In genomic region chr7:21253740-21254687, GRCh38 we compare ENCODE assay signal across 9 cellular contexts.
DNase-seq lines count a peak whose midpoint lies in the region; ATAC-seq and TF ChIP-seq lines count a peak whose summit lies in the region.
"Had no signal": no experiment of that assay in that cellular context is flagged by ENCODE, and none has a peak within 500 bp of the region (broad histone marks: within the 10 kb centered on the region; RNA-seq: fewer than 3 reads in every experiment).

No MANE protein-coding gene starts in this region.

- DNase-seq in COLO668 (lab: John Stamatoyannopoulos, UW; ENCODE audit: unreplicated experiment): peak; percentile 74
- peak; percentile 26 to 30 for DNase-seq in NCI-H187 (lab: John Stamatoyannopoulos, UW)
- DNase-seq in T-helper 17 cell: peak in 1 of 3 donors; percentile 6
- DNase-seq in cerebellum (ENCODE audit: low spot score): peak; percentile 48
- DNase-seq in lower lobe of right lung: no peak
- peak; percentile 63 for DNase-seq in stomach
- DNase-seq: activated B cell treated with CpG ODN at 0.5 μM for 24 hours had no signal

- TF ChIP-seq POLR2A in stomach (IDR thresholded peaks at IDR 0.05): no peak

- H3K27me3 Mint-ChIP-seq in T-helper 17 cell: peaks cover 66% of the 10 kb centered on the region

- peaks cover 7% of the 10 kb centered on the region for H3K4me1 Mint-ChIP-seq in T-helper 17 cell
- H3K4me1 Mint-ChIP-seq: activated B cell treated with CpG ODN at 0.5 μM for 24 hours had no signal

- H3K4me1 ChIP-seq in lower lobe of right lung: no peaks in the 10 kb centered on the region
- peaks cover 0 to 13% (median 6%) of the 10 kb centered on the region in 4 donors for H3K4me1 ChIP-seq in stomach

- H3K4me3 ChIP-seq in lower lobe of right lung: no peak overlapping the region
- H3K4me3 ChIP-seq in stomach: no peak overlapping the region

- H3K27ac ChIP-seq in lower lobe of right lung (no peak overlapping the region), stomach (no peak overlapping the region)

- H3K36me3 ChIP-seq in lower lobe of right lung: no peaks in the 10 kb centered on the region
- no peaks in the 10 kb centered on the region for H3K36me3 ChIP-seq in stomach

- intact Hi-C loops in lower lobe of right lung (cut with DNase I): no loop called here
- intact Hi-C loops in stomach (cut with DNase I; ENCODE audit: low total_unique reads): loop anchor here (10.0 kb wide), 1 partner anchor 459 kb away; no protein-coding TSS in a partner anchor

- H3K27me3 ChIP-seq in lower lobe of right lung (ENCODE audit: low read depth) (peaks cover 63% of the 10 kb centered on the region), stomach (peaks cover 0 to 78% (median 33%) of the 10 kb centered on the region in 3 donors)

- H3K9me3 ChIP-seq in T-helper 17 cell (ENCODE audit: control insufficient read depth, low read length, poor library complexity, severe bottlenecking) (no peaks in the 10 kb centered on the region), lower lobe of right lung (no peaks in the 10 kb centered on the region), stomach (no peaks in the 10 kb centered on the region)

- ATAC-seq in GM21786 (IDR thresholded peaks at IDR 0.05; ENCODE audit: unreplicated experiment) (peak; percentile 74), T-helper 17 cell (peak; percentile 72), lower lobe of right lung (peak; percentile 56 to 81), HG03457 (IDR thresholded peaks at IDR 0.05; ENCODE audit: unreplicated experiment) (no peak)

- peaks cover 3% of the 10 kb centered on the region for H3K36me3 Mint-ChIP-seq in T-helper 17 cell (ENCODE audit: low read depth)

- 11 to 17% (median 15%) methylated on average over 18 of the region's 18 CpGs for WGBS in stomach, 5 donors

- H3K4me3 Mint-ChIP-seq in T-helper 17 cell: no peak overlapping the region
- H3K4me3 Mint-ChIP-seq: activated B cell treated with CpG ODN at 0.5 μM for 24 hours had no signal

- TF ChIP-seq CTCF in lower lobe of right lung (IDR thresholded peaks at IDR 0.05) (peak; percentile 54), stomach (IDR thresholded peaks at IDR 0.05) (peak in 4 of 7 experiments; percentile 32 to 55 (median 42))

- no peak for TF ChIP-seq EP300 in stomach (IDR thresholded peaks at IDR 0.05)

- no peak overlapping the region for H3K27ac Mint-ChIP-seq in T-helper 17 cell
- H3K27ac Mint-ChIP-seq: activated B cell treated with CpG ODN at 0.5 μM for 24 hours had no signal
